In the genomic region with DNA sequence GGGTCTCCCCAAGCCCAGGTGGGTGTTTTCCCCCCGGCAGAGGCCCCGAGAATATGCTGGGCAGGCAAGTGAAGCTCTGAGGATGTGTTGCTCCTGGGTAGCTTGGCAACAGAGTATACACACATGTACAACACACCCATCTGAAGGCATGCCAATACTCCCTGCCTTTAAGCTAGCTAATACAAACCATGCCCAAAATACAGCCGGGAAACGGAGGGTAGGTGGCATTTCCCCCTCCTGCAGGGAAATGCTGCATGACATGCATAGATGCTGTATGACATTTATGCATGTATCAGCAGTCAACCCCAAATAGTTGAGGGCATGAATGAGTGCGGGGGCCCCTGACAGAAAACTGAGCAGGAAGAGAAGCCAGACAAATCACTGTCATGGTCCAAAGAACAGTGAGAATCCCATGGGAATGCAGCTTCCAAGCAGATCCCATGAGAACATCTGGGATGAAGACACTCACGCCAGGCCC, we compare ENCODE assay signal across 11 cellular contexts.
DNase-seq lines count a peak whose midpoint lies in the region; ATAC-seq and TF ChIP-seq lines count a peak whose summit lies in the region.
"Had no signal": no experiment of that assay in that cellular context is flagged by ENCODE, and none has a peak within 500 bp of the region (broad histone marks: within the 10 kb centered on the region; RNA-seq: fewer than 3 reads in every experiment).

No MANE protein-coding gene starts in this region.

- TF ChIP-seq CTCF in HFF-Myc (IDR thresholded peaks at IDR 0.05; ENCODE audit: low read depth, low read length, missing control alignments), result no peak
- no peak for TF ChIP-seq CTCF in suprapubic skin (IDR thresholded peaks at IDR 0.05)

- H3K27ac ChIP-seq in mesendoderm (ENCODE audit: low read depth, low read length), result no peak overlapping the region
- peak overlapping the region; percentile 78 for H3K27ac ChIP-seq in suprapubic skin

- H3K4ac ChIP-seq in mesendoderm (ENCODE audit: low read depth, low read length), result no peak overlapping the region

- no peak overlapping the region for H2BK120ac ChIP-seq in mesendoderm (ENCODE audit: low read depth, low read length)

- no peak overlapping the region for H3K18ac ChIP-seq in mesendoderm (ENCODE audit: low read length)

- no peaks in the 10 kb centered on the region for H3K27me3 ChIP-seq in mesendoderm (ENCODE audit: insufficient read depth, low read length, poor library complexity)
- H3K27me3 ChIP-seq in suprapubic skin, result no peaks in the 10 kb centered on the region

- no peak overlapping the region for H3K23ac ChIP-seq in mesendoderm (ENCODE audit: low read length)

- no CpG with 5 or more reads among the region's 6 CpGs for WGBS in mesendoderm (ENCODE audit: extremely low coverage, insufficient coverage, low lambda C conversion rate)
- 21% methylated on average over 6 of the region's 6 CpGs for WGBS in suprapubic skin

- TF ChIP-seq EP300 in suprapubic skin (IDR thresholded peaks at IDR 0.05), result no peak

- H3K4me1 ChIP-seq in mesendoderm (ENCODE audit: control insufficient read depth, low read depth, low read length) (no peaks in the 10 kb centered on the region), suprapubic skin (peaks cover 48% of the 10 kb centered on the region)

- no peak overlapping the region for H4K5ac ChIP-seq in mesendoderm (ENCODE audit: low read length)

- H4K8ac ChIP-seq in mesendoderm (ENCODE audit: low read depth, low read length), result no peak overlapping the region

- no peak overlapping the region for H2AK5ac ChIP-seq in mesendoderm (ENCODE audit: low read length)

- no peak overlapping the region for H3K9ac ChIP-seq in mesendoderm (ENCODE audit: low read length)

- H3K36me3 ChIP-seq in mesendoderm (ENCODE audit: control insufficient read depth, insufficient read depth, low read length) (no peaks in the 10 kb centered on the region), suprapubic skin (no peaks in the 10 kb centered on the region)

- no peak overlapping the region for H3K4me2 ChIP-seq in mesendoderm (ENCODE audit: low read length)
- H3K4me2 ChIP-seq: GM23338 had no signal

- no peak overlapping the region for H2BK5ac ChIP-seq in mesendoderm (ENCODE audit: low read length)

- no peak for TF ChIP-seq POLR2A in suprapubic skin (IDR thresholded peaks at IDR 0.05)

- no peak overlapping the region for H3K4me3 ChIP-seq in HFF-Myc (replicated peaks; ENCODE audit: low read depth, low read length)
- no peak overlapping the region for H3K4me3 ChIP-seq in mesendoderm (ENCODE audit: low read length)
- H3K4me3 ChIP-seq in suprapubic skin, result no peak overlapping the region
- H3K4me3 ChIP-seq: GM23338 had no signal

- H3K56ac ChIP-seq in mesendoderm (ENCODE audit: low read length), result no peak overlapping the region

- ATAC-seq in HG03469 (IDR thresholded peaks at IDR 0.05; ENCODE audit: unreplicated experiment) (no peak), HG02970 (IDR thresholded peaks at IDR 0.05; ENCODE audit: low FRiP score, unreplicated experiment) (no peak)
- ATAC-seq: GM23338; stimulated activated effector memory CD8-positive, alpha-beta T cell treated with anti-CD3 and anti-CD28 coated beads, Interleukin-12 subunit alpha, Interleukin-12 subunit beta, amount 100 ng/mL, for 72 hours had no signal

- DNase-seq in HFF-Myc (ENCODE audit: extremely low read depth, low read depth), result peak; percentile 76
- peak; percentile 90 for DNase-seq in fibroblast of peridontal ligament (ENCODE audit: extremely low read depth)
- peak; percentile 10 for DNase-seq in mesendoderm
- peak; percentile 74 to 79 for DNase-seq in suprapubic skin (ENCODE audit: low spot score in 2 of 2)
- no peak for DNase-seq in stimulated activated naive CD4-positive, alpha-beta T cell treated with Interleukin-2 at 50 U/mL for 16 hours (lab: John Stamatoyannopoulos, UW)
- no peak for DNase-seq in activated naive CD4-positive, alpha-beta T cell (lab: John Stamatoyannopoulos, UW)
- DNase-seq: activated CD4-positive, CD25-positive, alpha-beta regulatory T cell had no signal

- no peaks in the 10 kb centered on the region for H3K79me1 ChIP-seq in mesendoderm (ENCODE audit: low read length)

- no peaks in the 10 kb centered on the region for H3K79me2 ChIP-seq in mesendoderm (ENCODE audit: control insufficient read depth, insufficient read depth, low read length)

- H2BK15ac ChIP-seq in mesendoderm (replicated peaks; ENCODE audit: low read depth), result no peak overlapping the region

- H3K9me3 ChIP-seq in suprapubic skin, result no peaks in the 10 kb centered on the region

Comparison
In these comparisons a context has a peak if more than half of its experiments do, and no peak if none do; other contexts are left out.
1. DNase-seq: peak in HFF-Myc (single experiment), fibroblast of peridontal ligament (single experiment), mesendoderm (single experiment) and suprapubic skin (2 of 2); none in stimulated activated naive CD4-positive, alpha-beta T cell treated with Interleukin-2 at 50 U/mL for 16 hours (single experiment) and activated naive CD4-positive, alpha-beta T cell (0 of 4).